ENCODE assay signal across 1 cellular context in the genomic region with DNA sequence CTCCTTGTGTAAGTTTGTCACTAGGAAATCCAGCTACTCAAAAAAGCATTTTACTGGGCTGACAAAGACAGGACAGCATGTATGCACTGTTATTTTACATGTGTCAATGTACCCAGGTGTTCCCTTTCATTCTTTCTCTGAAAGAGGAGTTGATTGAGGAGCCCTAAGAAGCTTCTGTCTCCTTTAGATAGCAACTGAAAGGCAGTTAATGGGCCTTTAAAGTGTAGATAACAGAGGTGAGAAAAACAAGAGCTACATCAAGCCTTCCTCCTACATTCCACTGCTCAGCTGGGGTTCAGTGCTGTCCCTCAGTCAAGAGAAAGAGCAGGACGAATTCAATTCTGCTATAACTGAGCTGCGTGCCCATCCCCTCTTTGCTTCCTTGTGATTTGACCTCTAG.
A peak's percentile ranks its signal among the peaks of the same experiment; 100 is the strongest.
TF ChIP-seq lines count a peak whose summit lies in the region.

No MANE protein-coding gene starts in this region.

TF ChIP-seq in K562, 482 proteins besides CTCF, POLR2A, EP300 and RAD21 (continued from another document):
- TF ChIP-seq, protein P1, sequence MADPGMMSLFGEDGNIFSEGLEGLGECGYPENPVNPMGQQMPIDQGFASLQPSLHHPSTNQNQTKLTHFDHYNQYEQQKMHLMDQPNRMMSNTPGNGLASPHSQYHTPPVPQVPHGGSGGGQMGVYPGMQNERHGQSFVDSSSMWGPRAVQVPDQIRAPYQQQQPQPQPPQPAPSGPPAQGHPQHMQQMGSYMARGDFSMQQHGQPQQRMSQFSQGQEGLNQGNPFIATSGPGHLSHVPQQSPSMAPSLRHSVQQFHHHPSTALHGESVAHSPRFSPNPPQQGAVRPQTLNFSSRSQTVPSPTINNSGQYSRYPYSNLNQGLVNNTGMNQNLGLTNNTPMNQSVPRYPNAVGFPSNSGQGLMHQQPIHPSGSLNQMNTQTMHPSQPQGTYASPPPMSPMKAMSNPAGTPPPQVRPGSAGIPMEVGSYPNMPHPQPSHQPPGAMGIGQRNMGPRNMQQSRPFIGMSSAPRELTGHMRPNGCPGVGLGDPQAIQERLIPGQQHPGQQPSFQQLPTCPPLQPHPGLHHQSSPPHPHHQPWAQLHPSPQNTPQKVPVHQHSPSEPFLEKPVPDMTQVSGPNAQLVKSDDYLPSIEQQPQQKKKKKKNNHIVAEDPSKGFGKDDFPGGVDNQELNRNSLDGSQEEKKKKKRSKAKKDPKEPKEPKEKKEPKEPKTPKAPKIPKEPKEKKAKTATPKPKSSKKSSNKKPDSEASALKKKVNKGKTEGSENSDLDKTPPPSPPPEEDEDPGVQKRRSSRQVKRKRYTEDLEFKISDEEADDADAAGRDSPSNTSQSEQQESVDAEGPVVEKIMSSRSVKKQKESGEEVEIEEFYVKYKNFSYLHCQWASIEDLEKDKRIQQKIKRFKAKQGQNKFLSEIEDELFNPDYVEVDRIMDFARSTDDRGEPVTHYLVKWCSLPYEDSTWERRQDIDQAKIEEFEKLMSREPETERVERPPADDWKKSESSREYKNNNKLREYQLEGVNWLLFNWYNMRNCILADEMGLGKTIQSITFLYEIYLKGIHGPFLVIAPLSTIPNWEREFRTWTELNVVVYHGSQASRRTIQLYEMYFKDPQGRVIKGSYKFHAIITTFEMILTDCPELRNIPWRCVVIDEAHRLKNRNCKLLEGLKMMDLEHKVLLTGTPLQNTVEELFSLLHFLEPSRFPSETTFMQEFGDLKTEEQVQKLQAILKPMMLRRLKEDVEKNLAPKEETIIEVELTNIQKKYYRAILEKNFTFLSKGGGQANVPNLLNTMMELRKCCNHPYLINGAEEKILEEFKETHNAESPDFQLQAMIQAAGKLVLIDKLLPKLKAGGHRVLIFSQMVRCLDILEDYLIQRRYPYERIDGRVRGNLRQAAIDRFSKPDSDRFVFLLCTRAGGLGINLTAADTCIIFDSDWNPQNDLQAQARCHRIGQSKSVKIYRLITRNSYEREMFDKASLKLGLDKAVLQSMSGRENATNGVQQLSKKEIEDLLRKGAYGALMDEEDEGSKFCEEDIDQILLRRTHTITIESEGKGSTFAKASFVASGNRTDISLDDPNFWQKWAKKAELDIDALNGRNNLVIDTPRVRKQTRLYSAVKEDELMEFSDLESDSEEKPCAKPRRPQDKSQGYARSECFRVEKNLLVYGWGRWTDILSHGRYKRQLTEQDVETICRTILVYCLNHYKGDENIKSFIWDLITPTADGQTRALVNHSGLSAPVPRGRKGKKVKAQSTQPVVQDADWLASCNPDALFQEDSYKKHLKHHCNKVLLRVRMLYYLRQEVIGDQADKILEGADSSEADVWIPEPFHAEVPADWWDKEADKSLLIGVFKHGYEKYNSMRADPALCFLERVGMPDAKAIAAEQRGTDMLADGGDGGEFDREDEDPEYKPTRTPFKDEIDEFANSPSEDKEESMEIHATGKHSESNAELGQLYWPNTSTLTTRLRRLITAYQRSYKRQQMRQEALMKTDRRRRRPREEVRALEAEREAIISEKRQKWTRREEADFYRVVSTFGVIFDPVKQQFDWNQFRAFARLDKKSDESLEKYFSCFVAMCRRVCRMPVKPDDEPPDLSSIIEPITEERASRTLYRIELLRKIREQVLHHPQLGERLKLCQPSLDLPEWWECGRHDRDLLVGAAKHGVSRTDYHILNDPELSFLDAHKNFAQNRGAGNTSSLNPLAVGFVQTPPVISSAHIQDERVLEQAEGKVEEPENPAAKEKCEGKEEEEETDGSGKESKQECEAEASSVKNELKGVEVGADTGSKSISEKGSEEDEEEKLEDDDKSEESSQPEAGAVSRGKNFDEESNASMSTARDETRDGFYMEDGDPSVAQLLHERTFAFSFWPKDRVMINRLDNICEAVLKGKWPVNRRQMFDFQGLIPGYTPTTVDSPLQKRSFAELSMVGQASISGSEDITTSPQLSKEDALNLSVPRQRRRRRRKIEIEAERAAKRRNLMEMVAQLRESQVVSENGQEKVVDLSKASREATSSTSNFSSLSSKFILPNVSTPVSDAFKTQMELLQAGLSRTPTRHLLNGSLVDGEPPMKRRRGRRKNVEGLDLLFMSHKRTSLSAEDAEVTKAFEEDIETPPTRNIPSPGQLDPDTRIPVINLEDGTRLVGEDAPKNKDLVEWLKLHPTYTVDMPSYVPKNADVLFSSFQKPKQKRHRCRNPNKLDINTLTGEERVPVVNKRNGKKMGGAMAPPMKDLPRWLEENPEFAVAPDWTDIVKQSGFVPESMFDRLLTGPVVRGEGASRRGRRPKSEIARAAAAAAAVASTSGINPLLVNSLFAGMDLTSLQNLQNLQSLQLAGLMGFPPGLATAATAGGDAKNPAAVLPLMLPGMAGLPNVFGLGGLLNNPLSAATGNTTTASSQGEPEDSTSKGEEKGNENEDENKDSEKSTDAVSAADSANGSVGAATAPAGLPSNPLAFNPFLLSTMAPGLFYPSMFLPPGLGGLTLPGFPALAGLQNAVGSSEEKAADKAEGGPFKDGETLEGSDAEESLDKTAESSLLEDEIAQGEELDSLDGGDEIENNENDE (IDR thresholded peaks at IDR 0.05; ENCODE audit: low read depth, low read length) = no peak
- TF ChIP-seq ZEB2 (IDR thresholded peaks at IDR 0.05) = peak; percentile 96
- 0 out of 2 replicates have a peak, but pooled peaks have one; percentile 56 for TF ChIP-seq ZNF584 (CRISPR knock-in tag; IDR thresholded peaks at IDR 0.05; ENCODE audit: low read depth)
- peak; percentile 91 for TF ChIP-seq HMGN3 (IDR thresholded peaks at IDR 0.05; ENCODE audit: borderline replicate concordance, extremely low read depth, insufficient read length, low read depth, low read length)
- TF ChIP-seq NFE2 (IDR thresholded peaks at IDR 0.05; ENCODE audit: low read depth) = 0 out of 2 replicates have a peak, but pooled peaks have one; percentile 6
- no peak for TF ChIP-seq TCF7L2 (IDR thresholded peaks at IDR 0.05; ENCODE audit: low read depth, low read length)
- 0 out of 2 replicates have a peak, but pooled peaks have one; percentile 55 for TF ChIP-seq ZNF175 (CRISPR knock-in tag; IDR thresholded peaks at IDR 0.05; ENCODE audit: low read depth)
- no peak for TF ChIP-seq ZKSCAN1 (IDR thresholded peaks at IDR 0.05; ENCODE audit: low read depth, low read length)
- TF ChIP-seq RBM17 (IDR thresholded peaks at IDR 0.05; ENCODE audit: borderline replicate concordance, low read depth, low read length) = no peak
- TF ChIP-seq OTX1 (CRISPR knock-in tag; IDR thresholded peaks at IDR 0.05) = no peak
- TF ChIP-seq, protein P2, sequence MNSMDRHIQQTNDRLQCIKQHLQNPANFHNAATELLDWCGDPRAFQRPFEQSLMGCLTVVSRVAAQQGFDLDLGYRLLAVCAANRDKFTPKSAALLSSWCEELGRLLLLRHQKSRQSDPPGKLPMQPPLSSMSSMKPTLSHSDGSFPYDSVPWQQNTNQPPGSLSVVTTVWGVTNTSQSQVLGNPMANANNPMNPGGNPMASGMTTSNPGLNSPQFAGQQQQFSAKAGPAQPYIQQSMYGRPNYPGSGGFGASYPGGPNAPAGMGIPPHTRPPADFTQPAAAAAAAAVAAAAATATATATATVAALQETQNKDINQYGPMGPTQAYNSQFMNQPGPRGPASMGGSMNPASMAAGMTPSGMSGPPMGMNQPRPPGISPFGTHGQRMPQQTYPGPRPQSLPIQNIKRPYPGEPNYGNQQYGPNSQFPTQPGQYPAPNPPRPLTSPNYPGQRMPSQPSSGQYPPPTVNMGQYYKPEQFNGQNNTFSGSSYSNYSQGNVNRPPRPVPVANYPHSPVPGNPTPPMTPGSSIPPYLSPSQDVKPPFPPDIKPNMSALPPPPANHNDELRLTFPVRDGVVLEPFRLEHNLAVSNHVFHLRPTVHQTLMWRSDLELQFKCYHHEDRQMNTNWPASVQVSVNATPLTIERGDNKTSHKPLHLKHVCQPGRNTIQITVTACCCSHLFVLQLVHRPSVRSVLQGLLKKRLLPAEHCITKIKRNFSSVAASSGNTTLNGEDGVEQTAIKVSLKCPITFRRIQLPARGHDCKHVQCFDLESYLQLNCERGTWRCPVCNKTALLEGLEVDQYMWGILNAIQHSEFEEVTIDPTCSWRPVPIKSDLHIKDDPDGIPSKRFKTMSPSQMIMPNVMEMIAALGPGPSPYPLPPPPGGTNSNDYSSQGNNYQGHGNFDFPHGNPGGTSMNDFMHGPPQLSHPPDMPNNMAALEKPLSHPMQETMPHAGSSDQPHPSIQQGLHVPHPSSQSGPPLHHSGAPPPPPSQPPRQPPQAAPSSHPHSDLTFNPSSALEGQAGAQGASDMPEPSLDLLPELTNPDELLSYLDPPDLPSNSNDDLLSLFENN (IDR thresholded peaks at IDR 0.05; ENCODE audit: low read depth in 2 of 2, low read length in 2 of 2) = peak in 1 of 2 experiments; percentile 96; a peak in 2 of 4 replicates
- 0 out of 2 replicates have a peak, but pooled peaks have one; percentile 37 for TF ChIP-seq RB1 (IDR thresholded peaks at IDR 0.05; ENCODE audit: low read depth)
- TF ChIP-seq ARID1B (IDR thresholded peaks at IDR 0.05) = peak; percentile 99
